ENCODE assay signal across 1 cellular context in the genomic region with DNA sequence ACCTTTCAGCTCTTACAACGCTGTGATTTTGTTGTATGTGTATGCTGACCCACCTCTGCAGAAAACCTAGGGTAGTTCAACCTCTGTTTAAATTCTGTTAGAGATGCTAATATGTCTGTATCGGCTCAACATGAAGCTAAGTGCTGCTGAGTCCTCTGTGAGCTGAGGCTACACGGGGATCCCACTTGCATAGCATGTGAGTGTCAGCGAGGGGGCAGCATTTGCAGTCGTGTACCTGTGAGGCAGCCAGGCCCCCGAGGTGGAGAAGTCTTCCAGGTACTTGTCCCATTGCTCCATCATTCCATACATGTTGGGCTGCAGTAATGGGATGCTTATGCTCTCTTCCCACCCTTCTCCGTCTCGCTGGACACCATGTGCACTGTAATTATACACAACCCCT.
TF ChIP-seq lines count a peak whose summit lies in the region.

No MANE protein-coding gene starts in this region.

TF ChIP-seq in HEK293, 187 proteins besides CTCF, POLR2A, EP300 and RAD21:
- no peak for TF ChIP-seq ZNF404 (tag by site-specific recombination; IDR thresholded peaks at IDR 0.05)
